ENCODE assay signal across 17 cellular contexts in the genomic region with DNA sequence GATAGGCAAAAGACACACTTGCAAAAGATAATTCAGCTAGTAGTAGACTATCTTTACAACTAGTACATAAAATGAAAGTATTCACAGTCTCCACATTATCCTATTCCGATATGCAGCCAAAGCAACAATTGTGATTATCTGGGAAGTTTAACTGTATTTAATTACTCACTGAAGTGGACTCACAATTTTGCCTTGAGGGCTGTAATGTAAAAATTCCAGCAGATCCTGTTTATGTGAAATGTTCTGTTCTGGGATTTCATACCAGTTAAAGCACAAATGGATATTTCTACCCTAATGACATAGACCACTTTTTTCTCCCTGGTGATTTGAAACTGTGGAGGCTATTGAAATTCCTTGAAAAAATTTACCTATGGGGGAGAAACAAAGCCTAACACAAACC.
DNase-seq lines count a peak whose midpoint lies in the region; ATAC-seq and TF ChIP-seq lines count a peak whose summit lies in the region.
"Had no signal": no experiment of that assay in that cellular context is flagged by ENCODE, and none has a peak within 500 bp of the region (broad histone marks: within the 10 kb centered on the region; RNA-seq: fewer than 3 reads in every experiment).

No MANE protein-coding gene starts in this region.

- no peak for ATAC-seq in GM21717 (IDR thresholded peaks at IDR 0.05; ENCODE audit: unreplicated experiment)
- no peak for ATAC-seq in HG03135 (IDR thresholded peaks at IDR 0.05; ENCODE audit: unreplicated experiment)
- ATAC-seq: CD8-positive, alpha-beta T cell; GM12878; HCT116 had no signal

- no peak for TF ChIP-seq CTCF in epithelial cell of esophagus (IDR thresholded peaks at IDR 0.05; ENCODE audit: insufficient read depth, low read depth, low read length, missing control alignments)

- H3K36me3 ChIP-seq in adipocyte (ENCODE audit: control insufficient read depth, insufficient read depth, low read length, severe bottlenecking): no peaks in the 10 kb centered on the region
- H3K36me3 ChIP-seq: BLaER1 had no signal

- DNase-seq in COLO829 (ENCODE audit: low spot score) (peak; percentile 1), adipocyte (ENCODE audit: low read depth) (peak; percentile 23), epithelial cell of esophagus (ENCODE audit: low read depth) (peak; percentile 55), NCI-H187 treated with DMSO at 0.1 percent for 48 hours (lab: John Stamatoyannopoulos, UW) (no peak)
- DNase-seq: CD4-positive, CD25-positive, alpha-beta regulatory T cell; CD8-positive, alpha-beta T cell; DMS 273 treated with DMSO at 0.1 percent for 48 hours; DMS79; EL; GDM1; GOT3; H9 had no signal

- no peaks in the 10 kb centered on the region for H3K4me1 ChIP-seq in adipocyte (ENCODE audit: control insufficient read depth, insufficient read depth, low read length)
- H3K4me1 ChIP-seq: BLaER1 had no signal

- H3K9ac ChIP-seq in adipocyte (ENCODE audit: low read length): no peak overlapping the region
- H3K9ac ChIP-seq: BLaER1 had no signal

- H3K4me3 ChIP-seq in adipocyte (ENCODE audit: low read length): no peak overlapping the region
- H3K4me3 ChIP-seq in epithelial cell of esophagus (ENCODE audit: low read length): no peak overlapping the region
- H3K4me3 ChIP-seq: BLaER1, GM12878 had no signal

- peaks cover 11% of the 10 kb centered on the region for H3K9me3 ChIP-seq in adipocyte (ENCODE audit: control insufficient read depth, low read length)
- H3K9me3 ChIP-seq: BLaER1 had no signal

- H3K27me3 ChIP-seq in adipocyte (replicated peaks; ENCODE audit: control insufficient read depth, insufficient read depth, low read length): no peaks in the 10 kb centered on the region
- H3K27me3 ChIP-seq: BLaER1 had no signal
